Comparison of ENCODE assay signal across 26 cellular contexts in the genomic region with DNA sequence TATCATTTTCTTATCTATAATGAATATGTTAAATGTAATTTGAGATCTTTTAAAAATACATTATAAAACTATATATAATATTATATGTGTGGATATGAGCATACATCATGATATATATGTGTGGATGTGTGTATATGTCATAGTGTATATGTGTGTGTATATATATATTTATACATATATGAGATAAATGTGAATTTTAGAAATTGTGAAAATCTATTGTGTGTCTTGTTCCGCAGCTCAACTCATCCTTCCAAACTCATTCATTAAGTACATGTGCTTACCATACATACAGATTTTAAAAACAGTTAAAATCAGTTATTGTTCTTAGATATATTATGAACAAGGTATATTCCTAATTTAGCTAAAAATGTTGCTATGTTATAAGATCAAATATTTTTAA.
"Had no signal": no experiment of that assay in that cellular context is flagged by ENCODE, and none has a peak within 500 bp of the region (broad histone marks: within the 10 kb centered on the region; RNA-seq: fewer than 3 reads in every experiment).

No MANE protein-coding gene starts in this region.

- H3K9me3 ChIP-seq: colonic mucosa, esophagus squamous epithelium, gastrocnemius medialis had no signal

- H3K4me3 ChIP-seq: colonic mucosa, coronary artery, dorsolateral prefrontal cortex, esophagus muscularis mucosa, esophagus squamous epithelium, gastrocnemius medialis, gastroesophageal sphincter, heart left ventricle, heart right ventricle had no signal

- ATAC-seq: effector memory CD8-positive, alpha-beta T cell; esophagus mucosa; foreskin keratinocyte; gastrocnemius medialis; gastroesophageal sphincter; heart left ventricle; heart right ventricle had no signal

- H3K27ac ChIP-seq: colonic mucosa, coronary artery, dorsolateral prefrontal cortex, epithelial cell of prostate, esophagus muscularis mucosa, esophagus squamous epithelium, foreskin keratinocyte, gastrocnemius medialis, gastroesophageal sphincter, heart left ventricle, heart right ventricle had no signal

- H3K4me1 ChIP-seq: colonic mucosa, esophagus muscularis mucosa, esophagus squamous epithelium, foreskin keratinocyte, gastrocnemius medialis, gastroesophageal sphincter, heart left ventricle, heart right ventricle had no signal

- H3K36me3 ChIP-seq: colonic mucosa, esophagus muscularis mucosa, esophagus squamous epithelium, gastrocnemius medialis, gastroesophageal sphincter, heart left ventricle, heart right ventricle had no signal

- FAIRE-seq: endometrium, endothelial cell of umbilical vein had no signal

- H3K27me3 ChIP-seq: colonic mucosa, esophagus muscularis mucosa, esophagus squamous epithelium, foreskin keratinocyte, gastrocnemius medialis, gastroesophageal sphincter, heart left ventricle, heart right ventricle had no signal

- DNase-seq: colonic mucosa; cortex of kidney; dermis blood vessel endothelial cell; dorsolateral prefrontal cortex; effector CD4-positive, alpha-beta T cell; effector CD8-positive, alpha-beta T cell; effector memory CD4-positive, alpha-beta T cell; effector memory CD8-positive, alpha-beta T cell; endodermal cell; erythroblast; esophagus squamous epithelium; foreskin fibroblast; foreskin keratinocyte; foreskin melanocyte; gastrocnemius medialis; glutamatergic neuron; head of caudate nucleus; heart left ventricle; heart right ventricle had no signal
